7 cellular contexts compared by ENCODE assay signal in the genomic region with DNA sequence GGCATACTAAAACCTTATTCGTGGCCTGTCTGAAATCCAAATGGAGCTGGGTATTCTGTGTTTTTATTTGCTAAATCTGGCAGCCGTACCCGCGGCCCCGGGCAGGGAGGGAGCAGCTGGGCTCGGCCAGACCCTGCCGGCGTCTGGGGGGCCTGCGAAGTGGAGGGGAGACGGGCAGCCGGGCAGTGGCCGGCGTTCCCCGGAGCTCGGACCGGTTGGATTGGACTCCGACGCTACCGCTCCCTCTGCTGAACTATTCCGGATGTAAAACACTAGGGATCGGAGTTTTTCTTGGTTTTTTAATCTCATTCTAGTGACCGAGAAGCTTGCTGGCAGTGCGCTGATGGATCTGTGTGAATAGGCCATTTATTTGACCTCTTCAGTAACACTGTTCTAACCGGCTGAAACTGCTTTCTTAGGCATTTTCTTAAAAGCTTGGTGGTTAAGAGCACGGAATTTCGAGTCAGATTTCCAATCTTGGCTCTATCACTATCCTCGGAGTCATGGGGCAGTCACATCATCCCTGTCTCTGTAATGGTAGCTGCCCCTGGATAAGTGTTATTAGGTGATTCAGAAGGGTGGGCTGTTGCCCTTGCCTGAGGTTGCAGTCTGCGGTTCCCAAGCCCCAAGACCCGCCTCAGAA. TPM values are rescaled to one million over a fixed set of nuclear protein-coding genes. Genes with fewer than 3 reads are reported as not detected.
DNase-seq lines count a peak whose midpoint lies in the region; ATAC-seq and TF ChIP-seq lines count a peak whose summit lies in the region.

No MANE protein-coding gene starts in this region.

- no peaks in the 10 kb centered on the region for H3K27me3 ChIP-seq in parathyroid adenoma (ENCODE audit: control insufficient read depth, insufficient read depth, low read length)

- in situ Hi-C loops in GM13977 (cut with MboI; ENCODE audit: low pct_unique_long_range_greater_than_20kb, low sequenced_read_pairs, unreplicated experiment), result no loop called here

- H3K27ac Mint-ChIP-seq in activated T-helper 1 cell treated with anti-CD3 and anti-CD28 coated beads, Interleukin-12 subunit alpha, Interleukin-12 subunit beta, Interleukin-2, Interleukin-4 antibody, amounts not matched to agents 30 ng/mL and 10 ng/mL and 1 ng/mL, durations not matched to agents 14 hours and 24 hours and 36 hours, result peak overlapping the region; percentile 94

- H3K79me2 ChIP-seq in parathyroid adenoma, result peaks cover 50% of the 10 kb centered on the region

- DNase-seq in GM13977 (ENCODE audit: low spot score), result peak; percentile 38
- no peak for DNase-seq in activated T-helper 1 cell treated with anti-CD3 and anti-CD28 coated beads, Interleukin-12 subunit alpha, Interleukin-12 subunit beta, Interleukin-2, Interleukin-4 antibody, amounts not matched to agents 30 ng/mL and 10 ng/mL and 1 ng/mL, durations not matched to agents 14 hours and 24 hours and 36 hours (ENCODE audit: low spot score)
- DNase-seq in Right ventricle myocardium superior, result no peak
- no peak for DNase-seq in middle frontal gyrus (ENCODE audit: extremely low spot score, low spot score)
- DNase-seq in NK-92 (lab: John Stamatoyannopoulos, UW; ENCODE audit: unreplicated experiment), result no peak

- peaks cover 3% of the 10 kb centered on the region for H3K27me3 Mint-ChIP-seq in activated T-helper 1 cell treated with anti-CD3 and anti-CD28 coated beads, Interleukin-12 subunit alpha, Interleukin-12 subunit beta, Interleukin-2, Interleukin-4 antibody, amounts not matched to agents 30 ng/mL and 10 ng/mL and 1 ng/mL, durations not matched to agents 14 hours and 24 hours and 36 hours (ENCODE audit: insufficient read depth)

- H3K4me3 ChIP-seq in parathyroid adenoma (ENCODE audit: low read depth, low read length), result peak overlapping the region; percentile 84

- no peaks in the 10 kb centered on the region for H3K9me3 Mint-ChIP-seq in activated T-helper 1 cell treated with anti-CD3 and anti-CD28 coated beads, Interleukin-12 subunit alpha, Interleukin-12 subunit beta, Interleukin-2, Interleukin-4 antibody, amounts not matched to agents 30 ng/mL and 10 ng/mL and 1 ng/mL, durations not matched to agents 14 hours and 24 hours and 36 hours

- peak overlapping the region; percentile 93 for H2AFZ ChIP-seq in parathyroid adenoma

- peak overlapping the region; percentile 92 for H3K9ac ChIP-seq in parathyroid adenoma

- no peaks in the 10 kb centered on the region for H3K9me3 ChIP-seq in parathyroid adenoma (ENCODE audit: control insufficient read depth, low read length)

- H3K27ac ChIP-seq in parathyroid adenoma, result peak overlapping the region; percentile 90

- H3K36me3 Mint-ChIP-seq in activated T-helper 1 cell treated with anti-CD3 and anti-CD28 coated beads, Interleukin-12 subunit alpha, Interleukin-12 subunit beta, Interleukin-2, Interleukin-4 antibody, amounts not matched to agents 30 ng/mL and 10 ng/mL and 1 ng/mL, durations not matched to agents 14 hours and 24 hours and 36 hours (ENCODE audit: low read depth), result peaks cover 29% of the 10 kb centered on the region

- TF ChIP-seq CTCF in GM13977 (IDR thresholded peaks at IDR 0.05; ENCODE audit: extremely low read depth, insufficient read depth, missing control alignments) (no peak), parathyroid adenoma (IDR thresholded peaks at IDR 0.05) (no peak)

- H3K4me3 Mint-ChIP-seq in activated T-helper 1 cell treated with anti-CD3 and anti-CD28 coated beads, Interleukin-12 subunit alpha, Interleukin-12 subunit beta, Interleukin-2, Interleukin-4 antibody, amounts not matched to agents 30 ng/mL and 10 ng/mL and 1 ng/mL, durations not matched to agents 14 hours and 24 hours and 36 hours, result peak overlapping the region; percentile 94

- intact Hi-C loops in activated T-helper 1 cell treated with anti-CD3 and anti-CD28 coated beads, Interleukin-12 subunit alpha, Interleukin-12 subunit beta, Interleukin-2, Interleukin-4 antibody, amounts not matched to agents 30 ng/mL and 10 ng/mL and 1 ng/mL, durations not matched to agents 14 hours and 24 hours and 36 hours (cut with micrococcal nuclease), result loop anchor here (1.0 to 10.0 kb wide), 13 partner anchors 28 to 897 kb away; a partner anchor contains a TSS
- intact Hi-C loops in Right ventricle myocardium superior (cut with DNase I), result no loop called here

- H3K36me3 ChIP-seq in parathyroid adenoma (ENCODE audit: control insufficient read depth, insufficient read depth, low read length), result no peaks in the 10 kb centered on the region

- peaks cover 68% of the 10 kb centered on the region for H3K4me1 Mint-ChIP-seq in activated T-helper 1 cell treated with anti-CD3 and anti-CD28 coated beads, Interleukin-12 subunit alpha, Interleukin-12 subunit beta, Interleukin-2, Interleukin-4 antibody, amounts not matched to agents 30 ng/mL and 10 ng/mL and 1 ng/mL, durations not matched to agents 14 hours and 24 hours and 36 hours (ENCODE audit: low read depth)

- peaks cover 24% of the 10 kb centered on the region for H3K4me1 ChIP-seq in parathyroid adenoma

- peak overlapping the region; percentile 77 for H3K4me2 ChIP-seq in parathyroid adenoma (ENCODE audit: low read length)

- ATAC-seq in HG03521 (IDR thresholded peaks at IDR 0.05; ENCODE audit: unreplicated experiment), result peak; percentile 26
- peak; percentile 39 for ATAC-seq in Right ventricle myocardium superior (ENCODE audit: poor library complexity)

RNA-seq across cellular contexts. Expression of a gene that starts 0.7 kb away (rescaled TPM):
- total RNA-seq in activated T-helper 1 cell treated with anti-CD3 and anti-CD28 coated beads, Interleukin-12 subunit alpha, Interleukin-12 subunit beta, Interleukin-2, Interleukin-4 antibody, amounts not matched to agents 30 ng/mL and 10 ng/mL and 1 ng/mL, durations not matched to agents 14 hours and 24 hours and 36 hours, result 41.4 and 43.0 TPM in 2 replicates
- 26.4 TPM for total RNA-seq in Right ventricle myocardium superior

RNA-seq across cellular contexts. Expression of a gene that starts 0.8 kb away (rescaled TPM):
- 20.3 and 21.2 TPM in 2 replicates for total RNA-seq in activated T-helper 1 cell treated with anti-CD3 and anti-CD28 coated beads, Interleukin-12 subunit alpha, Interleukin-12 subunit beta, Interleukin-2, Interleukin-4 antibody, amounts not matched to agents 30 ng/mL and 10 ng/mL and 1 ng/mL, durations not matched to agents 14 hours and 24 hours and 36 hours
- total RNA-seq in Right ventricle myocardium superior, result 26.8 TPM
